8 cellular contexts compared by ENCODE assay signal in genomic region chr9:70120834-70121510, GRCh38.
A peak's percentile ranks its signal among the peaks of the same experiment; 100 is the strongest.
DNase-seq lines count a peak whose midpoint lies in the region; ATAC-seq and TF ChIP-seq lines count a peak whose summit lies in the region.

No MANE protein-coding gene starts in this region.

- peaks cover 35 to 97% (median 52%) of the 10 kb centered on the region in 4 donors for H3K36me3 ChIP-seq in sigmoid colon

- no peaks in the 10 kb centered on the region for H3K9me3 ChIP-seq in sigmoid colon

- H3K4me3 ChIP-seq in foreskin fibroblast (ENCODE audit: low read depth in 1 of 2, low read length in 2 of 2), result no peak overlapping the region
- no peak overlapping the region for H3K4me3 ChIP-seq in sigmoid colon

- peak; percentile 35 for TF ChIP-seq CTCF in foreskin fibroblast (IDR thresholded peaks at IDR 0.05; ENCODE audit: low read depth, low read length)
- TF ChIP-seq CTCF in sigmoid colon (IDR thresholded peaks at IDR 0.05), result peak; percentile 5 to 32 (median 19)

- no peak for TF ChIP-seq EP300 in sigmoid colon (IDR thresholded peaks at IDR 0.05)

- TF ChIP-seq POLR2A in sigmoid colon (IDR thresholded peaks at IDR 0.05), result no peak

- peaks cover 0 to 38% (median 21%) of the 10 kb centered on the region in 4 donors for H3K4me1 ChIP-seq in sigmoid colon

- peak; percentile 86 for DNase-seq in GM03348 (ENCODE audit: low spot score)
- peak; percentile 94 for DNase-seq in RPMI7951 (ENCODE audit: low read depth)
- DNase-seq in foreskin fibroblast, result peak; percentile 91 to 96
- DNase-seq in sigmoid colon, result peak; percentile 89
- no peak for DNase-seq in NCI-H2107 (lab: John Stamatoyannopoulos, UW)
- no peak for DNase-seq in SKM-1 (lab: John Stamatoyannopoulos, UW; ENCODE audit: unreplicated experiment)
- no peak for DNase-seq in effector CD4-positive, alpha-beta T cell

- intact Hi-C loops in sigmoid colon (cut with DNase I), result loop anchor here (5.0 kb wide), 2 partner anchors 106 to 481 kb away; no protein-coding TSS in a partner anchor

- WGBS in sigmoid colon, 2 donors, result 69 to 75% methylated on average over 5 of the region's 5 CpGs

- no peaks in the 10 kb centered on the region for H3K27me3 ChIP-seq in sigmoid colon

- no peak for ATAC-seq in HG03457 (IDR thresholded peaks at IDR 0.05; ENCODE audit: unreplicated experiment)

- H3K27ac ChIP-seq in sigmoid colon, result peak overlapping the region; percentile 41 to 76 (median 62)

Comparison
In these comparisons a context has a peak if more than half of its experiments do, and no peak if none do; other contexts are left out.
1. DNase-seq: peak in GM03348 (single experiment), RPMI7951 (single experiment), foreskin fibroblast (2 of 2) and sigmoid colon (single experiment); none in NCI-H2107 (single experiment), SKM-1 (single experiment) and effector CD4-positive, alpha-beta T cell (single experiment).